In genomic region chr11:22657101-22657694, GRCh38 we compare ENCODE assay signal across 12 cellular contexts. TPM values are rescaled to one million over a fixed set of nuclear protein-coding genes. Genes with fewer than 3 reads are reported as not detected.
DNase-seq lines count a peak whose midpoint lies in the region; ATAC-seq and TF ChIP-seq lines count a peak whose summit lies in the region.
"Had no signal": no experiment of that assay in that cellular context is flagged by ENCODE, and none has a peak within 500 bp of the region (broad histone marks: within the 10 kb centered on the region; RNA-seq: fewer than 3 reads in every experiment).

No MANE protein-coding gene starts in this region.

- no peak overlapping the region for H3K4me3 ChIP-seq in GM12865 (ENCODE audit: low read depth, low read length)
- H3K4me3 ChIP-seq: stomach had no signal

- no peaks in the 10 kb centered on the region for H3K9me3 Mint-ChIP-seq in effector memory CD8-positive, alpha-beta T cell
- H3K9me3 Mint-ChIP-seq in activated T-helper 2 cell treated with anti-CD3 and anti-CD28 coated beads, Interferon-gamma antibody, Interleukin-2, Interleukin-4, amounts not matched to agents 10 μg/mL and 5 μg/mL and 100 μg/mL, durations not matched to agents 14 hours and 24 hours and 36 hours = no peaks in the 10 kb centered on the region

- H3K27me3 Mint-ChIP-seq in effector memory CD8-positive, alpha-beta T cell = no peaks in the 10 kb centered on the region
- H3K27me3 Mint-ChIP-seq in activated T-helper 2 cell treated with anti-CD3 and anti-CD28 coated beads, Interferon-gamma antibody, Interleukin-2, Interleukin-4, amounts not matched to agents 10 μg/mL and 5 μg/mL and 100 μg/mL, durations not matched to agents 14 hours and 24 hours and 36 hours (ENCODE audit: low read depth) = peaks cover 9% of the 10 kb centered on the region

- peak overlapping the region; percentile 73 to 82 for H3K27ac Mint-ChIP-seq in effector memory CD8-positive, alpha-beta T cell
- no peak overlapping the region for H3K27ac Mint-ChIP-seq in activated T-helper 2 cell treated with anti-CD3 and anti-CD28 coated beads, Interferon-gamma antibody, Interleukin-2, Interleukin-4, amounts not matched to agents 10 μg/mL and 5 μg/mL and 100 μg/mL, durations not matched to agents 14 hours and 24 hours and 36 hours

- peak overlapping the region in 1 of 2 donors; percentile 21 for H3K4me3 Mint-ChIP-seq in effector memory CD8-positive, alpha-beta T cell
- H3K4me3 Mint-ChIP-seq in activated T-helper 2 cell treated with anti-CD3 and anti-CD28 coated beads, Interferon-gamma antibody, Interleukin-2, Interleukin-4, amounts not matched to agents 10 μg/mL and 5 μg/mL and 100 μg/mL, durations not matched to agents 14 hours and 24 hours and 36 hours (ENCODE audit: low read depth) = no peak overlapping the region

- DNase-seq in GM12865 (ENCODE audit: low read depth) (peak; percentile 40), GOT3 (lab: John Stamatoyannopoulos, UW) (no peak), activated gamma-delta T cell treated with Interleukin-2 at 50 U/mL for 16 hours (no peak), AG08395 (ENCODE audit: low spot score) (no peak)
- no peak for DNase-seq in effector memory CD8-positive, alpha-beta T cell
- no peak for DNase-seq in activated T-helper 2 cell treated with anti-CD3 and anti-CD28 coated beads, Interferon-gamma antibody, Interleukin-2, Interleukin-4, amounts not matched to agents 10 μg/mL and 5 μg/mL and 100 μg/mL, durations not matched to agents 14 hours and 24 hours and 36 hours (ENCODE audit: low spot score)
- DNase-seq: activated CD4-positive, alpha-beta T cell treated with anti-CD3 and anti-CD28 coated beads for 48 hours; NCI-H187 treated with DMSO at 0.1 percent for 48 hours; stomach had no signal

- H3K36me3 Mint-ChIP-seq in effector memory CD8-positive, alpha-beta T cell (ENCODE audit: insufficient read depth) = no peaks in the 10 kb centered on the region
- H3K36me3 Mint-ChIP-seq in activated T-helper 2 cell treated with anti-CD3 and anti-CD28 coated beads, Interferon-gamma antibody, Interleukin-2, Interleukin-4, amounts not matched to agents 10 μg/mL and 5 μg/mL and 100 μg/mL, durations not matched to agents 14 hours and 24 hours and 36 hours (ENCODE audit: low read depth) = no peaks in the 10 kb centered on the region

- ATAC-seq in GM19468 (IDR thresholded peaks at IDR 0.05; ENCODE audit: extremely low read depth, unreplicated experiment) (peak; percentile 96), HG03159 (IDR thresholded peaks at IDR 0.05; ENCODE audit: unreplicated experiment) (peak; percentile 95)
- peak; percentile 98 for ATAC-seq in effector memory CD8-positive, alpha-beta T cell (replicated peaks)

- peaks cover 14 to 30% of the 10 kb centered on the region in 2 donors for H3K4me1 Mint-ChIP-seq in effector memory CD8-positive, alpha-beta T cell (ENCODE audit: low read depth in 2 of 2)
- peaks cover 15% of the 10 kb centered on the region for H3K4me1 Mint-ChIP-seq in activated T-helper 2 cell treated with anti-CD3 and anti-CD28 coated beads, Interferon-gamma antibody, Interleukin-2, Interleukin-4, amounts not matched to agents 10 μg/mL and 5 μg/mL and 100 μg/mL, durations not matched to agents 14 hours and 24 hours and 36 hours (ENCODE audit: low read depth)

- intact Hi-C loops in activated T-helper 2 cell treated with anti-CD3 and anti-CD28 coated beads, Interferon-gamma antibody, Interleukin-2, Interleukin-4, amounts not matched to agents 10 μg/mL and 5 μg/mL and 100 μg/mL, durations not matched to agents 14 hours and 24 hours and 36 hours (cut with micrococcal nuclease) = no loop called here

- no peak for TF ChIP-seq CTCF in GM12865 (IDR thresholded peaks at IDR 0.05; ENCODE audit: insufficient read depth, low read depth, low read length, missing control alignments)

RNA-seq across cellular contexts. Expression of gene GAS2, which starts 9.2 kb away (rescaled TPM):
- total RNA-seq in activated T-helper 2 cell treated with anti-CD3 and anti-CD28 coated beads, Interferon-gamma antibody, Interleukin-2, Interleukin-4, amounts not matched to agents 10 μg/mL and 5 μg/mL and 100 μg/mL, durations not matched to agents 14 hours and 24 hours and 36 hours = 0.80 and 1.5 TPM in 2 replicates
- total RNA-seq: G401 had no signal

RNA-seq across cellular contexts. Expression of gene FANCF, which starts 31.6 kb away (rescaled TPM):
- total RNA-seq in activated T-helper 2 cell treated with anti-CD3 and anti-CD28 coated beads, Interferon-gamma antibody, Interleukin-2, Interleukin-4, amounts not matched to agents 10 μg/mL and 5 μg/mL and 100 μg/mL, durations not matched to agents 14 hours and 24 hours and 36 hours = 17.8 and 18.2 TPM in 2 replicates
